ENCODE assay signal across 10 cellular contexts in genomic region chr1:1920057-1920607, GRCh38. TPM values are rescaled to one million over a fixed set of nuclear protein-coding genes. Genes with fewer than 3 reads are reported as not detected.
DNase-seq lines count a peak whose midpoint lies in the region; ATAC-seq and TF ChIP-seq lines count a peak whose summit lies in the region.
"Had no signal": no experiment of that assay in that cellular context is flagged by ENCODE, and none has a peak within 500 bp of the region (broad histone marks: within the 10 kb centered on the region; RNA-seq: fewer than 3 reads in every experiment).

No MANE protein-coding gene starts in this region.

- TF ChIP-seq POLR2A in tibial nerve (IDR thresholded peaks at IDR 0.05) = no peak

- DNase-seq in activated naive CD4-positive, alpha-beta T cell (lab: John Stamatoyannopoulos, UW) = no peak
- DNase-seq in ascending aorta (ENCODE audit: low spot score in 2 of 2) (no peak), memory B cell (ENCODE audit: low spot score in 2 of 2) (no peak), tibial nerve (ENCODE audit: low spot score in 2 of 2) (no peak), substantia nigra (lab: John Stamatoyannopoulos, UW) (no peak)

- H3K27me3 ChIP-seq in ascending aorta (no peaks in the 10 kb centered on the region), tibial nerve (peaks cover 0 to 12% of the 10 kb centered on the region in 2 donors)

- intact Hi-C loops in ascending aorta (cut with DNase I) = no loop called here

- H3K9me3 Mint-ChIP-seq in activated naive CD4-positive, alpha-beta T cell treated with anti-CD3 and anti-CD28 coated beads, Interleukin-2, amount 50 U/mL, for 24 hours = no peaks in the 10 kb centered on the region
- H3K9me3 Mint-ChIP-seq in memory B cell = no peaks in the 10 kb centered on the region

- H3K4me3 ChIP-seq in ascending aorta = peak overlapping the region; percentile 54 to 71
- H3K4me3 ChIP-seq in tibial nerve = peak overlapping the region in 3 of 4 donors; percentile 34 to 79 (median 63)
- H3K4me3 ChIP-seq: lung had no signal

- no peak overlapping the region for H3K27ac Mint-ChIP-seq in activated naive CD4-positive, alpha-beta T cell treated with anti-CD3 and anti-CD28 coated beads, Interleukin-2, amount 50 U/mL, for 24 hours
- no peak overlapping the region for H3K27ac Mint-ChIP-seq in memory B cell

- peaks cover 7% of the 10 kb centered on the region in 2 donors for H3K4me1 ChIP-seq in ascending aorta
- peaks cover 0 to 31% (median 12%) of the 10 kb centered on the region in 4 donors for H3K4me1 ChIP-seq in tibial nerve

- H3K4me3 Mint-ChIP-seq in activated naive CD4-positive, alpha-beta T cell treated with anti-CD3 and anti-CD28 coated beads, Interleukin-2, amount 50 U/mL, for 24 hours = peak overlapping the region; percentile 68
- H3K4me3 Mint-ChIP-seq in memory B cell = peak overlapping the region; percentile 59

- H3K9me3 ChIP-seq in ascending aorta (no peaks in the 10 kb centered on the region), tibial nerve (no peaks in the 10 kb centered on the region)

- no peaks in the 10 kb centered on the region for H3K4me1 Mint-ChIP-seq in activated naive CD4-positive, alpha-beta T cell treated with anti-CD3 and anti-CD28 coated beads, Interleukin-2, amount 50 U/mL, for 24 hours
- H3K4me1 Mint-ChIP-seq in memory B cell = peaks cover 8% of the 10 kb centered on the region

- WGBS in tibial nerve, 2 donors = 82 to 85% methylated on average over 2 to 4 of the region's 6 CpGs

- H3K36me3 Mint-ChIP-seq in activated naive CD4-positive, alpha-beta T cell treated with anti-CD3 and anti-CD28 coated beads, Interleukin-2, amount 50 U/mL, for 24 hours = no peaks in the 10 kb centered on the region
- H3K36me3 Mint-ChIP-seq in memory B cell = no peaks in the 10 kb centered on the region

- TF ChIP-seq CTCF in ascending aorta (IDR thresholded peaks at IDR 0.05) = no peak
- no peak for TF ChIP-seq CTCF in tibial nerve (IDR thresholded peaks at IDR 0.05)

- H3K27ac ChIP-seq in ascending aorta (peak overlapping the region in 1 of 2 donors; percentile 3), tibial nerve (peak overlapping the region; percentile 65 to 70 (median 68)), substantia nigra (ENCODE audit: low read depth, low read length, poor library complexity, severe bottlenecking) (no peak overlapping the region)
- H3K27ac ChIP-seq: WERI-Rb-1 had no signal

- no peak for TF ChIP-seq EP300 in tibial nerve (IDR thresholded peaks at IDR 0.05)

- no peaks in the 10 kb centered on the region for H3K27me3 Mint-ChIP-seq in activated naive CD4-positive, alpha-beta T cell treated with anti-CD3 and anti-CD28 coated beads, Interleukin-2, amount 50 U/mL, for 24 hours
- H3K27me3 Mint-ChIP-seq in memory B cell = peaks cover 10% of the 10 kb centered on the region

- H3K36me3 ChIP-seq in ascending aorta (no peaks in the 10 kb centered on the region), tibial nerve (no peaks in the 10 kb centered on the region)
- H3K36me3 ChIP-seq: WERI-Rb-1 had no signal

- ATAC-seq in memory B cell (ENCODE audit: low read depth) (no peak), HG03571 (IDR thresholded peaks at IDR 0.05; ENCODE audit: unreplicated experiment) (no peak), GM19328 (IDR thresholded peaks at IDR 0.05; ENCODE audit: unreplicated experiment) (no peak)

RNA-seq across cellular contexts. Expression of gene TMEM52, which starts 1.1 kb away (rescaled TPM):
- total RNA-seq in ascending aorta (not detected), tibial nerve (1 to 10 TPM in 1 of 4 donors, not detected in 3; 1.0 TPM)

RNA-seq across cellular contexts. Expression of gene CALML6, which starts 5.1 kb away (rescaled TPM):
- total RNA-seq in ascending aorta (not detected), tibial nerve (under 1 TPM in 2 of 4 donors, not detected in 2; 0.42 to 0.78 TPM)

RNA-seq across cellular contexts. Expression of gene GNB1, which starts 29.2 kb away (rescaled TPM):
- total RNA-seq in ascending aorta (170 TPM), tibial nerve (100 to 1,000 TPM; 150 to 191 (median 159) TPM)
